ENCODE assay signal across 9 cellular contexts in genomic region chr1:42767510-42767924, GRCh38. TPM values are rescaled to one million over a fixed set of nuclear protein-coding genes. Genes with fewer than 3 reads are reported as not detected.
DNase-seq lines count a peak whose midpoint lies in the region; ATAC-seq and TF ChIP-seq lines count a peak whose summit lies in the region.
"Had no signal": no experiment of that assay in that cellular context is flagged by ENCODE, and none has a peak within 500 bp of the region (broad histone marks: within the 10 kb centered on the region; RNA-seq: fewer than 3 reads in every experiment).

No MANE protein-coding gene starts in this region.

- intact Hi-C loops in PC-9 (cut with micrococcal nuclease; ENCODE audit: unreplicated experiment) (loop anchor here (2.0 to 10.0 kb wide), 5 partner anchors 49 to 1333 kb away; partner anchors contain the start of genes ERMAP, GUCA2A and SVBP), esophagus muscularis mucosa (cut with DNase I) (loop anchor here (5.0 to 10.0 kb wide), 4 partner anchors 50 to 157 kb away; partner anchors contain the start of genes ERMAP, PPIH, SVBP and ZNF691)

- H3K27me3 ChIP-seq in PC-9 (ENCODE audit: insufficient read depth, low read depth) (no peaks in the 10 kb centered on the region), esophagus muscularis mucosa (no peaks in the 10 kb centered on the region), osteoblast (ENCODE audit: insufficient read depth, low read length) (no peaks in the 10 kb centered on the region)

- no peaks in the 10 kb centered on the region for H3K9me2 ChIP-seq in PC-9 (ENCODE audit: insufficient read depth)

- no peak overlapping the region for H3K27ac ChIP-seq in PC-9
- peak overlapping the region; percentile 91 to 96 (median 93) for H3K27ac ChIP-seq in esophagus muscularis mucosa (replicated peaks in 1 of 4)
- peak overlapping the region; percentile 80 for H3K27ac ChIP-seq in osteoblast (ENCODE audit: low read depth, low read length)

- CTCF ChIA-PET in PC-9 (lab: Charles Lee): interaction anchor here (2.0 kb wide), 1 partner anchor 306 kb away, joined by 10 read pairs; no protein-coding TSS in a partner anchor

- TF ChIP-seq POLR2A in esophagus muscularis mucosa (IDR thresholded peaks at IDR 0.05; ENCODE audit: low read depth): no peak

- POLR2A ChIA-PET in PC-9 (lab: Charles Lee; ENCODE audit: unreplicated experiment): interaction anchor here (0.6 to 0.7 kb wide), 5 partner anchors 49 to 1088 kb away, joined by 3 to 8 read pairs (median 3); no protein-coding TSS in a partner anchor

- peak; percentile 9 for ATAC-seq in HG02610 (IDR thresholded peaks at IDR 0.05; ENCODE audit: unreplicated experiment)

- 2% methylated on average over 18 of the region's 21 CpGs for WGBS in esophagus muscularis mucosa

- TF ChIP-seq EP300 in esophagus muscularis mucosa (IDR thresholded peaks at IDR 0.05): no peak

- peaks cover 24% of the 10 kb centered on the region for H3K4me1 ChIP-seq in PC-9 (replicated peaks; ENCODE audit: insufficient read depth)
- H3K4me1 ChIP-seq in esophagus muscularis mucosa: peaks cover 37 to 56% (median 51%) of the 10 kb centered on the region in 4 donors
- peaks cover 20% of the 10 kb centered on the region for H3K4me1 ChIP-seq in osteoblast (ENCODE audit: insufficient read depth, low read length)

- TF ChIP-seq CTCF in PC-9 (conservative IDR thresholded peaks at IDR 0.05) (no peak), esophagus muscularis mucosa (IDR thresholded peaks at IDR 0.05) (no peak), osteoblast (IDR thresholded peaks at IDR 0.05; ENCODE audit: extremely low read depth, low read depth, low read length) (no peak)

- peak overlapping the region; percentile 90 for H3K4me2 ChIP-seq in PC-9
- peak overlapping the region; percentile 96 for H3K4me2 ChIP-seq in osteoblast (ENCODE audit: insufficient read depth, low read length)

- H3K36me3 ChIP-seq in PC-9 (ENCODE audit: low read depth) (no peaks in the 10 kb centered on the region), esophagus muscularis mucosa (peaks cover 0 to under 1% (median 0%) of the 10 kb centered on the region in 4 donors), osteoblast (ENCODE audit: insufficient read depth, low read length) (peaks cover 4% of the 10 kb centered on the region)

- DNase-seq in NCI-H1694 treated with DMSO at 0.1 percent for 48 hours (lab: John Stamatoyannopoulos, UW) (peak; percentile 57), NCI-H1694 (lab: John Stamatoyannopoulos, UW) (no peak), PC-9 (no peak), esophagus muscularis mucosa (ENCODE audit: extremely low spot score) (no peak), osteoblast (ENCODE audit: insufficient read length, low spot score, missing footprints) (no peak), NCI-H2107 (lab: John Stamatoyannopoulos, UW) (no peak), cerebellar cortex (ENCODE audit: low spot score) (no peak)

- H3K79me2 ChIP-seq in PC-9 (ENCODE audit: low read depth): peaks cover 30% of the 10 kb centered on the region
- peaks cover 94% of the 10 kb centered on the region for H3K79me2 ChIP-seq in osteoblast (ENCODE audit: insufficient read depth, low read length)

- H3K9me3 ChIP-seq in PC-9 (ENCODE audit: insufficient read depth, low read depth) (no peaks in the 10 kb centered on the region), esophagus muscularis mucosa (no peaks in the 10 kb centered on the region), osteoblast (ENCODE audit: low read depth, low read length) (no peaks in the 10 kb centered on the region)

- H4K20me1 ChIP-seq in PC-9 (ENCODE audit: insufficient read depth): no peaks in the 10 kb centered on the region
- H4K20me1 ChIP-seq in osteoblast (ENCODE audit: insufficient read depth, low read length): peaks cover 24% of the 10 kb centered on the region

- H3K4me3 ChIP-seq in PC-9 (peak overlapping the region; percentile 86), esophagus muscularis mucosa (peak overlapping the region; percentile 75 to 96 (median 86)), osteoblast (ENCODE audit: insufficient read depth, low read length) (peak overlapping the region; percentile 99)

- H2AFZ ChIP-seq in PC-9 (peak overlapping the region; percentile 89), osteoblast (ENCODE audit: low read length) (peak overlapping the region; percentile 97)

- H3F3A ChIP-seq in PC-9 (ENCODE audit: insufficient read depth, low read depth): no peaks in the 10 kb centered on the region

- BruUV-seq in PC-9 (replicated peaks; lab: Mats Ljungman, UMichigan): no TSS peak

RNA-seq across cellular contexts. Expression of gene C1orf50, which starts 0.5 kb away (rescaled TPM):
- total RNA-seq in PC-9 (2021): 5.6 and 8.3 TPM in 2 replicates
- total RNA-seq in esophagus muscularis mucosa: 1 to 10 TPM; 3.0 to 5.0 (median 3.6) TPM
- 4.7 and 5.9 TPM in 2 replicates for total RNA-seq in osteoblast

RNA-seq across cellular contexts. Expression of gene P3H1, which starts 0.7 kb away (rescaled TPM):
- total RNA-seq in PC-9 (2021): 22.8 and 45.5 TPM in 2 replicates
- 10 to 100 TPM; 19.5 to 33.5 (median 24.9) TPM for total RNA-seq in esophagus muscularis mucosa
- total RNA-seq in osteoblast: 209 and 213 TPM in 2 replicates

RNA-seq across cellular contexts. Expression of gene TMEM269, which starts 17.3 kb away (rescaled TPM):
- 0.28 and 1.0 TPM in 2 replicates for total RNA-seq in PC-9 (2021)
- under 1 TPM in 1 of 4 donors, not detected in 3; 0.06 TPM for total RNA-seq in esophagus muscularis mucosa
- total RNA-seq in osteoblast: under 0.01 TPM in 2 replicates

RNA-seq across cellular contexts. Expression of gene CLDN19, which starts 27.5 kb away (rescaled TPM):
- not detected in 2 replicates for total RNA-seq in PC-9 (2021)
- total RNA-seq in esophagus muscularis mucosa: 1 to 10 TPM in 2 of 4 donors, under 1 TPM in 1, not detected in 1; 0.99 to 1.9 (median 1.1) TPM
- not detected in 2 replicates for total RNA-seq in osteoblast
- total RNA-seq: activated naive CD4-positive, alpha-beta T cell treated with anti-CD3 and anti-CD28 coated beads, Interleukin-2, amount 50 U/mL, for 72 hours had no signal

RNA-seq across cellular contexts. Expression of gene ERMAP, which starts 49.4 kb away (rescaled TPM):
- total RNA-seq in PC-9 (2021) (20.8 and 31.2 TPM in 2 replicates), esophagus muscularis mucosa (10 to 100 TPM in 1 of 4 donors, 1 to 10 TPM in 3; 5.8 to 14.1 (median 9.1) TPM), osteoblast (21.7 and 29.2 TPM in 2 replicates)
